ENCODE assay signal across 8 cellular contexts in the genomic region with DNA sequence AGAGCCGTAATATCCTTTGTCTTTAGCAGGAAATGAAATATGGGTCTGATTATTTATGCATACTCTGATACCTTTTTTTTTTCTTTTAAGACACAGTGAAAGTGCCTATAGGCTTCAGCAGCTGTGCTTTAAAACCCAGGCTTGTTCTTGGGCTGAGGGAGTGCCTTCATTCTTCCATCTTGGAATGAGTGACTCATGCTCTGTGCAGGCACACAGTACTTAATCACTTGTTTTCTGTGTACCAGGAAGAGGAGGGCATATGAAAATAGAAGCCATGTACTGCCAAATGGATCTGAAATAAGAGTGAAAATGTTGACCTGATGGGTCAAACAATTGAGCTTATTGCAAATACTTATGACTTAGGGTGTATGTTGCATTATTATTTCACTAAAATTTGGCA. TPM values are rescaled to one million over a fixed set of nuclear protein-coding genes. Genes with fewer than 3 reads are reported as not detected.
DNase-seq lines count a peak whose midpoint lies in the region; ATAC-seq, FAIRE-seq and TF ChIP-seq lines count a peak whose summit lies in the region.

No MANE protein-coding gene starts in this region.

- TF ChIP-seq RAD21 in A549 (conservative IDR thresholded peaks at IDR 0.05 in 1 of 2, IDR thresholded peaks at IDR 0.05 in 1 of 2) = no peak

- FAIRE-seq in A549 (lab: Jason Lieb, UNC) = peak; percentile 98

- H3K27me3 ChIP-seq in kidney epithelial cell (ENCODE audit: control insufficient read depth, insufficient read depth, low read length) = no peaks in the 10 kb centered on the region

- H3K4me2 ChIP-seq in A549 = peak overlapping the region; percentile 59

- H3K27ac ChIP-seq in A549 (peak overlapping the region; percentile 46 to 64), HEK293 (ENCODE audit: extremely low read depth, low read depth, low read length) (no peak overlapping the region)

- H3K4me1 ChIP-seq in A549 = peaks cover 32% of the 10 kb centered on the region
- H3K4me1 ChIP-seq in HEK293 (ENCODE audit: control insufficient read depth, insufficient read depth, low read length) = peaks cover 32% of the 10 kb centered on the region

- no peaks in the 10 kb centered on the region for H3K9me3 Mint-ChIP-seq in activated naive CD8-positive, alpha-beta T cell (ENCODE audit: low read depth)

- POLR2A ChIA-PET in A549 (lab: Yijun Ruan, JAX) (interaction anchor here (2.8 kb wide), 1 partner anchor 12 kb away, joined by 9 read pairs; a partner anchor contains a TSS), HEK293 (lab: Yijun Ruan, JAX) (interaction anchor here (0.9 to 2.0 kb wide), 3 partner anchors 12 to 155 kb away, joined by 3 to 14 read pairs (median 4); a partner anchor contains a TSS)

- CTCF ChIA-PET in A549 (lab: Yijun Ruan, JAX) (interaction anchor here (0.7 to 9.1 kb wide), 8 partner anchors 12 to 132 kb away, joined by 3 to 83 read pairs (median 3); no protein-coding TSS in a partner anchor), HEK293 (lab: Yijun Ruan, JAX) (interaction anchor here (0.7 to 3.3 kb wide), 8 partner anchors 9 to 136 kb away, joined by 3 to 18 read pairs (median 4); no protein-coding TSS in a partner anchor)

- H3K4me3 Mint-ChIP-seq in activated naive CD8-positive, alpha-beta T cell = no peak overlapping the region

- no peak for TF ChIP-seq POLR2A in A549 (IDR thresholded peaks at IDR 0.05; ENCODE audit: low read length)

- WGBS in A549 (ENCODE audit: missing lambda C conversion rate) = 28% methylated on average over 1 of the region's 1 CpG

- peak; percentile 99 to 100 for ATAC-seq in A549
- no peak for ATAC-seq in HG02938 (IDR thresholded peaks at IDR 0.05; ENCODE audit: unreplicated experiment)
- no peak for ATAC-seq in GM21360 (IDR thresholded peaks at IDR 0.05; ENCODE audit: unreplicated experiment)

- no peak for TF ChIP-seq CTCF in A549 (IDR thresholded peaks at IDR 0.05)
- TF ChIP-seq CTCF in HEK293 (tag by site-specific recombination; IDR thresholded peaks at IDR 0.05) = no peak
- no peak for TF ChIP-seq CTCF in kidney epithelial cell (IDR thresholded peaks at IDR 0.05; ENCODE audit: insufficient read depth, low read length, poor library complexity, severe bottlenecking)

- DNase-seq in A549 (ENCODE audit: low read depth in 1 of 2, low spot score in 1 of 2) (peak; percentile 81 to 94), kidney epithelial cell (ENCODE audit: low read depth) (peak; percentile 84), NOMO-1 (lab: John Stamatoyannopoulos, UW; ENCODE audit: unreplicated experiment in 2 of 2) (no peak)
- no peak for DNase-seq in stimulated activated naive CD4-positive, alpha-beta T cell treated with Interleukin-2 at 50 U/mL for 16 hours (lab: John Stamatoyannopoulos, UW)

- peaks cover 4% of the 10 kb centered on the region for H3K36me3 Mint-ChIP-seq in activated naive CD8-positive, alpha-beta T cell

- peak overlapping the region; percentile 55 for H3K27ac Mint-ChIP-seq in activated naive CD8-positive, alpha-beta T cell

- H3K4me3 ChIP-seq in A549 (no peak overlapping the region), HEK293 (ENCODE audit: low read depth, low read length) (no peak overlapping the region), kidney epithelial cell (ENCODE audit: low read depth, low read length) (no peak overlapping the region)

- H3K36me3 ChIP-seq in HEK293 (ENCODE audit: control insufficient read depth in 2 of 2, insufficient read depth in 1 of 2, low read length in 2 of 2) = no peaks in the 10 kb centered on the region
- no peaks in the 10 kb centered on the region for H3K36me3 ChIP-seq in kidney epithelial cell (ENCODE audit: control insufficient read depth, insufficient read depth, low read length)

- H3K4me1 Mint-ChIP-seq in activated naive CD8-positive, alpha-beta T cell (ENCODE audit: low read depth) = peaks cover 44% of the 10 kb centered on the region

- H3K27me3 Mint-ChIP-seq in activated naive CD8-positive, alpha-beta T cell = no peaks in the 10 kb centered on the region

- no peak for TF ChIP-seq EP300 in A549 (IDR thresholded peaks at IDR 0.05)

- H3K9me3 ChIP-seq in A549 (no peaks in the 10 kb centered on the region), HEK293 (ENCODE audit: control insufficient read depth, insufficient read depth, low read depth, low read length) (no peaks in the 10 kb centered on the region)

TF ChIP-seq in A549, 52 proteins besides CTCF, POLR2A, EP300 and RAD21:
- TF ChIP-seq MYC (IDR thresholded peaks at IDR 0.05; ENCODE audit: borderline replicate concordance, low read length) (no peak), EHMT2 (IDR thresholded peaks at IDR 0.05; ENCODE audit: low read depth) (no peak), FOSL2 (IDR thresholded peaks at IDR 0.05) (peak; percentile 64), FOSL2 (CRISPR knock-in tag; IDR thresholded peaks at IDR 0.05) (peak; percentile 93), HOXB5 (CRISPR knock-in tag; IDR thresholded peaks at IDR 0.05) (peak; percentile 67; the same call in 1 of the 2 replicates)

TF ChIP-seq in HEK293, 187 proteins besides CTCF, POLR2A, EP300 and RAD21 (continues in another document):
- TF ChIP-seq, protein P1, sequence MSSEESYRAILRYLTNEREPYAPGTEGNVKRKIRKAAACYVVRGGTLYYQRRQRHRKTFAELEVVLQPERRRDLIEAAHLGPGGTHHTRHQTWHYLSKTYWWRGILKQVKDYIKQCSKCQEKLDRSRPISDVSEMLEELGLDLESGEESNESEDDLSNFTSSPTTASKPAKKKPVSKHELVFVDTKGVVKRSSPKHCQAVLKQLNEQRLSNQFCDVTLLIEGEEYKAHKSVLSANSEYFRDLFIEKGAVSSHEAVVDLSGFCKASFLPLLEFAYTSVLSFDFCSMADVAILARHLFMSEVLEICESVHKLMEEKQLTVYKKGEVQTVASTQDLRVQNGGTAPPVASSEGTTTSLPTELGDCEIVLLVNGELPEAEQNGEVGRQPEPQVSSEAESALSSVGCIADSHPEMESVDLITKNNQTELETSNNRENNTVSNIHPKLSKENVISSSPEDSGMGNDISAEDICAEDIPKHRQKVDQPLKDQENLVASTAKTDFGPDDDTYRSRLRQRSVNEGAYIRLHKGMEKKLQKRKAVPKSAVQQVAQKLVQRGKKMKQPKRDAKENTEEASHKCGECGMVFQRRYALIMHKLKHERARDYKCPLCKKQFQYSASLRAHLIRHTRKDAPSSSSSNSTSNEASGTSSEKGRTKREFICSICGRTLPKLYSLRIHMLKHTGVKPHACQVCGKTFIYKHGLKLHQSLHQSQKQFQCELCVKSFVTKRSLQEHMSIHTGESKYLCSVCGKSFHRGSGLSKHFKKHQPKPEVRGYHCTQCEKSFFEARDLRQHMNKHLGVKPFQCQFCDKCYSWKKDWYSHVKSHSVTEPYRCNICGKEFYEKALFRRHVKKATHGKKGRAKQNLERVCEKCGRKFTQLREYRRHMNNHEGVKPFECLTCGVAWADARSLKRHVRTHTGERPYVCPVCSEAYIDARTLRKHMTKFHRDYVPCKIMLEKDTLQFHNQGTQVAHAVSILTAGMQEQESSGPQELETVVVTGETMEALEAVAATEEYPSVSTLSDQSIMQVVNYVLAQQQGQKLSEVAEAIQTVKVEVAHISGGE (tag by site-specific recombination; conservative IDR thresholded peaks at IDR 0.05; ENCODE audit: low read depth) = no peak
- no peak for TF ChIP-seq KLF1 (tag by site-specific recombination; IDR thresholded peaks at IDR 0.05)
- TF ChIP-seq, protein P2, sequence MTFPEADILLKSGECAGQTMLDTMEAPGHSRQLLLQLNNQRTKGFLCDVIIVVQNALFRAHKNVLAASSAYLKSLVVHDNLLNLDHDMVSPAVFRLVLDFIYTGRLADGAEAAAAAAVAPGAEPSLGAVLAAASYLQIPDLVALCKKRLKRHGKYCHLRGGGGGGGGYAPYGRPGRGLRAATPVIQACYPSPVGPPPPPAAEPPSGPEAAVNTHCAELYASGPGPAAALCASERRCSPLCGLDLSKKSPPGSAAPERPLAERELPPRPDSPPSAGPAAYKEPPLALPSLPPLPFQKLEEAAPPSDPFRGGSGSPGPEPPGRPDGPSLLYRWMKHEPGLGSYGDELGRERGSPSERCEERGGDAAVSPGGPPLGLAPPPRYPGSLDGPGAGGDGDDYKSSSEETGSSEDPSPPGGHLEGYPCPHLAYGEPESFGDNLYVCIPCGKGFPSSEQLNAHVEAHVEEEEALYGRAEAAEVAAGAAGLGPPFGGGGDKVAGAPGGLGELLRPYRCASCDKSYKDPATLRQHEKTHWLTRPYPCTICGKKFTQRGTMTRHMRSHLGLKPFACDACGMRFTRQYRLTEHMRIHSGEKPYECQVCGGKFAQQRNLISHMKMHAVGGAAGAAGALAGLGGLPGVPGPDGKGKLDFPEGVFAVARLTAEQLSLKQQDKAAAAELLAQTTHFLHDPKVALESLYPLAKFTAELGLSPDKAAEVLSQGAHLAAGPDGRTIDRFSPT (tag by site-specific recombination; IDR thresholded peaks at IDR 0.05) = peak; percentile 82
- TF ChIP-seq, protein P3, sequence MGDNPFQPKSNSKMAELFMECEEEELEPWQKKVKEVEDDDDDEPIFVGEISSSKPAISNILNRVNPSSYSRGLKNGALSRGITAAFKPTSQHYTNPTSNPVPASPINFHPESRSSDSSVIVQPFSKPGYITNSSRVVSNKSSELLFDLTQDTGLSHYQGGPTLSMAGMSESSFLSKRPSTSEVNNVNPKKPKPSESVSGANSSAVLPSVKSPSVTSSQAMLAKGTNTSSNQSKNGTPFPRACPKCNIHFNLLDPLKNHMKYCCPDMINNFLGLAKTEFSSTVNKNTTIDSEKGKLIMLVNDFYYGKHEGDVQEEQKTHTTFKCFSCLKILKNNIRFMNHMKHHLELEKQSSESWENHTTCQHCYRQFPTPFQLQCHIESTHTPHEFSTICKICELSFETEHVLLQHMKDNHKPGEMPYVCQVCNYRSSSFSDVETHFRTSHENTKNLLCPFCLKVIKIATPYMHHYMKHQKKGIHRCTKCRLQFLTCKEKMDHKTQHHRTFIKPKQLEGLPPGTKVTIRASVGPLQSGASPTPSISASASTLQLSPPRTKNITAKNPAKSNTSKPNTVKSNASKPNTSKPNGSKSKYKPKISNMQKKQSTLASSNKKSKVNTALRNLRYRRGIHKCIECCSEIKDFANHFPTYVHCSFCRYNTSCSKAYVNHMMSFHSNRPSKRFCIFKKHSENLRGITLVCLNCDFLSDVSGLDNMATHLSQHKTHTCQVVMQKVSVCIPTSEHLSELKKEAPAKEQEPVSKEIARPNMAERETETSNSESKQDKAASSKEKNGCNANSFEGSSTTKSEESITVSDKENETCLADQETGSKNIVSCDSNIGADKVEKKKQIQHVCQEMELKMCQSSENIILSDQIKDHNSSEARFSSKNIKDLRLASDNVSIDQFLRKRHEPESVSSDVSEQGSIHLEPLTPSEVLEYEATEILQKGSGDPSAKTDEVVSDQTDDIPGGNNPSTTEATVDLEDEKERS (tag by site-specific recombination; IDR thresholded peaks at IDR 0.05) = no peak

RNA-seq across cellular contexts. Expression of a gene that starts 12.0 kb away (rescaled TPM):
- polyA plus RNA-seq in A549 (2011; rRNA removed) (7.7 and 8.3 TPM in 2 replicates), A549 (2017; fragmentation: RNase III; extraction: RNeasy Plus Mini Kit Qiagen cat#74134 plus additional on column Dnase treatment) (5.6 to 6.2 TPM (median 5.6 TPM) in 3 replicates)
- 2.8 and 3.2 TPM in 2 replicates for polyA plus RNA-seq in A549 (2012; cell fraction: cytosol; rRNA removed)
- polyA plus RNA-seq in A549 (2012; cell fraction: nucleus; rRNA removed) = 2.4 and 4.2 TPM in 2 replicates
- 5.5 and 9.3 TPM in 2 replicates for polyA minus RNA-seq in A549 (2011; rRNA and poly(A)+ RNA removed)
- 13.9 and 15.3 TPM in 2 replicates for total RNA-seq in kidney epithelial cell

Comparison
In these comparisons a context has a peak if more than half of its experiments do, and no peak if none do; other contexts are left out.
1. ATAC-seq: peak in A549 (2 of 2); none in HG02938 (single experiment) and GM21360 (single experiment).
2. DNase-seq: peak in A549 (2 of 2) and kidney epithelial cell (single experiment); none in stimulated activated naive CD4-positive, alpha-beta T cell treated with Interleukin-2 at 50 U/mL for 16 hours (single experiment) and NOMO-1 (0 of 2).